ENCODE assay signal across 16 cellular contexts in genomic region chr18:74392323-74392722, GRCh38.
DNase-seq lines count a peak whose midpoint lies in the region; ATAC-seq and TF ChIP-seq lines count a peak whose summit lies in the region.
"Had no signal": no experiment of that assay in that cellular context is flagged by ENCODE, and none has a peak within 500 bp of the region (broad histone marks: within the 10 kb centered on the region; RNA-seq: fewer than 3 reads in every experiment).

No MANE protein-coding gene starts in this region.

- no peak overlapping the region for H3K9ac ChIP-seq in BLaER1
- H3K9ac ChIP-seq: GM23248 had no signal

- peak; percentile 14 for DNase-seq in Ammon's horn (ENCODE audit: low spot score)
- peak; percentile 27 for DNase-seq in medulla oblongata (ENCODE audit: extremely low spot score)
- peak; percentile 87 to 93 for DNase-seq in thyroid gland
- no peak for DNase-seq in right lobe of liver
- no peak for DNase-seq in NCI-H1930 (lab: John Stamatoyannopoulos, UW)
- DNase-seq: C1 segment of cervical spinal cord; Calu3; CD4-positive, alpha-beta memory T cell; COR-L47; DMS153; DND-41; GM23248; H7; HCEC 1CT had no signal

- H3K36me3 ChIP-seq in BLaER1 = no peaks in the 10 kb centered on the region
- no peaks in the 10 kb centered on the region for H3K36me3 ChIP-seq in thyroid gland
- no peaks in the 10 kb centered on the region for H3K36me3 ChIP-seq in right lobe of liver

- H3K4me1 ChIP-seq in BLaER1 = peaks cover 86% of the 10 kb centered on the region
- peaks cover 0 to 9% of the 10 kb centered on the region in 2 donors for H3K4me1 ChIP-seq in thyroid gland
- H3K4me1 ChIP-seq in right lobe of liver = no peaks in the 10 kb centered on the region

- H3K9me3 ChIP-seq in BLaER1 (peaks cover 33% of the 10 kb centered on the region), thyroid gland (no peaks in the 10 kb centered on the region), right lobe of liver (no peaks in the 10 kb centered on the region)

- H4K20me1 ChIP-seq in BLaER1 = no peaks in the 10 kb centered on the region

- TF ChIP-seq CTCF in thyroid gland (IDR thresholded peaks at IDR 0.05) = no peak
- TF ChIP-seq CTCF in right lobe of liver (IDR thresholded peaks at IDR 0.05) = no peak

- intact Hi-C loops in thyroid gland (cut with DNase I) = no loop called here
- intact Hi-C loops in right lobe of liver (cut with DNase I) = no loop called here

- WGBS in thyroid gland, 2 donors = 54 to 71% methylated on average over 4 of the region's 4 CpGs
- 88% methylated on average over 1 of the region's 4 CpGs for WGBS in right lobe of liver (ENCODE audit: insufficient coverage, low coverage, low lambda C conversion rate, missing lambda C conversion rate)

- no peak for ATAC-seq in right lobe of liver
- ATAC-seq: GM12878 had no signal

- H3K4me3 ChIP-seq in BLaER1 (no peak overlapping the region), thyroid gland (replicated peaks in 1 of 3) (no peak overlapping the region), right lobe of liver (no peak overlapping the region)
- H3K4me3 ChIP-seq: GM12878, GM23248 had no signal

- TF ChIP-seq POLR2A in thyroid gland (IDR thresholded peaks at IDR 0.05) (no peak), right lobe of liver (IDR thresholded peaks at IDR 0.05) (no peak)

- H3K27me3 ChIP-seq in BLaER1 (no peaks in the 10 kb centered on the region), thyroid gland (no peaks in the 10 kb centered on the region), right lobe of liver (no peaks in the 10 kb centered on the region)

- H3K27ac ChIP-seq in BLaER1 (peak overlapping the region; percentile 61), thyroid gland (no peak overlapping the region), right lobe of liver (no peak overlapping the region)
- H3K27ac ChIP-seq: GM23248 had no signal

- peak overlapping the region; percentile 39 for H3K4me2 ChIP-seq in BLaER1

Comparison
In these comparisons a context has a peak if more than half of its experiments do, and no peak if none do; other contexts are left out.
1. DNase-seq: peak in Ammon's horn (single experiment), medulla oblongata (single experiment) and thyroid gland (2 of 2); none in right lobe of liver (0 of 3) and NCI-H1930 (0 of 2).